21 cellular contexts compared by ENCODE assay signal in the genomic region with DNA sequence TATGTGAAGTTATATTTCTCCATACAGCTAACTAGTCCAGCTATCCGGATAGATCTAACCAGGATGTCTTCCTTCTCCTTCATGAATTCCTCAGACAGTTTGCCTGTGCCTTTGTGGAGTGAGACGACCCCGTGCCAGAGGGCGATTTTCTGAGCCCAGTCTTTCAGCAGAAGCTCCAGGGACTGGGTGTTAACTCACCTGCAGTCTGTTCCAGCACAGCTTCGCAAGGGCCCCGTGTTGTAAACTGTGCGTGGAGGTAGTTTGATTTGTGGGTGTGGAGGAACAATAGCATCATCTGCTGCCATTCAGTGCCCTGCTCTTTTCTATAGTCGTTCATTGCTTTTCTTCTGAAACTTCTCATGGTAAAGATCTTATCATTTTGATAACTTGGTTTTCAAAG.
"Had no signal": no experiment of that assay in that cellular context is flagged by ENCODE, and none has a peak within 500 bp of the region (broad histone marks: within the 10 kb centered on the region; RNA-seq: fewer than 3 reads in every experiment).

No MANE protein-coding gene starts in this region.

- H3K4me1 ChIP-seq: breast epithelium had no signal

- H3K27ac ChIP-seq: ascending aorta, breast epithelium, neutrophil, parathyroid adenoma, thoracic aorta had no signal

- H3K9me3 ChIP-seq: ascending aorta, breast epithelium, neutrophil, thoracic aorta had no signal

- H3K36me3 ChIP-seq: breast epithelium, thoracic aorta had no signal

- H3K9ac ChIP-seq: parathyroid adenoma had no signal

- H3K4me3 Mint-ChIP-seq: activated CD4-positive, alpha-beta T cell treated with anti-CD3 and anti-CD28 coated beads, Interleukin-2, amount 10 ng/mL, durations not matched to agents 7 days and 5 days; activated CD8-positive, alpha-beta T cell treated with anti-CD3 and anti-CD28 coated beads, Interleukin-2, amount 10 ng/mL, durations not matched to agents 7 days and 5 days; activated naive CD4-positive, alpha-beta T cell treated with anti-CD3 and anti-CD28 coated beads for 36 hours; activated T-cell treated with anti-CD3 and anti-CD28 coated beads, Interleukin-2, amount 50 U/mL, for 24 hours; natural killer cell; stimulated activated memory B cell treated with anti-CD40 and anti-IgM and Interleukin-4, amounts not matched to agents 10 μg/mL and 1 μg/mL and 100 μg/mL, for 72 hours; T-cell had no signal

- H3K27me3 ChIP-seq: ascending aorta, breast epithelium, neutrophil had no signal

- ATAC-seq: activated CD4-positive, CD25-positive, alpha-beta regulatory T cell treated with anti-CD3 and anti-CD28 coated beads, Interleukin-2, amount 50 U/mL, for 24 hours; activated CD8-positive, alpha-beta T cell treated with anti-CD3 and anti-CD28 coated beads, Interleukin-2, amount 10 ng/mL, durations not matched to agents 7 days and 5 days; esophagus mucosa; left ventricle myocardium superior; natural killer cell; sciatic nerve; SK-N-SH treated with all-trans-retinoic acid at 6 μM for 48 hours; stimulated activated memory B cell treated with anti-CD40 and anti-IgM and Interleukin-4, amounts not matched to agents 10 μg/mL and 1 μg/mL and 100 μg/mL, for 72 hours; T-cell had no signal

- H3K27ac Mint-ChIP-seq: activated CD4-positive, alpha-beta T cell treated with anti-CD3 and anti-CD28 coated beads, Interleukin-2, amount 10 ng/mL, durations not matched to agents 7 days and 5 days; activated CD8-positive, alpha-beta T cell treated with anti-CD3 and anti-CD28 coated beads, Interleukin-2, amount 10 ng/mL, durations not matched to agents 7 days and 5 days; activated naive CD4-positive, alpha-beta T cell treated with anti-CD3 and anti-CD28 coated beads for 36 hours; activated T-cell treated with anti-CD3 and anti-CD28 coated beads, Interleukin-2, amount 50 U/mL, for 24 hours; activated T-helper 2 cell treated with anti-CD3 and anti-CD28 coated beads, Interferon-gamma antibody, Interleukin-2, Interleukin-4, amounts not matched to agents 10 μg/mL and 5 μg/mL and 100 μg/mL, durations not matched to agents 14 hours and 24 hours and 36 hours; natural killer cell; stimulated activated memory B cell treated with anti-CD40 and anti-IgM and Interleukin-4, amounts not matched to agents 10 μg/mL and 1 μg/mL and 100 μg/mL, for 72 hours; T-cell had no signal

- H3K4me3 ChIP-seq: ascending aorta, breast epithelium, thoracic aorta had no signal

- H3K27me3 Mint-ChIP-seq: activated T-cell treated with anti-CD3 and anti-CD28 coated beads, Interleukin-2, amount 50 U/mL, for 24 hours; stimulated activated memory B cell treated with anti-CD40 and anti-IgM and Interleukin-4, amounts not matched to agents 10 μg/mL and 1 μg/mL and 100 μg/mL, for 72 hours; T-cell had no signal

- H3K36me3 Mint-ChIP-seq: natural killer cell, T-cell had no signal

- DNase-seq: activated CD4-positive, alpha-beta T cell treated with anti-CD3 and anti-CD28 coated beads, Interleukin-2, amount 10 ng/mL, durations not matched to agents 7 days and 5 days; activated CD8-positive, alpha-beta T cell treated with anti-CD3 and anti-CD28 coated beads, Interleukin-2, amount 10 ng/mL, durations not matched to agents 7 days and 5 days; activated naive CD4-positive, alpha-beta T cell treated with anti-CD3 and anti-CD28 coated beads for 36 hours; activated T-cell treated with anti-CD3 and anti-CD28 coated beads, Interleukin-2, amount 50 U/mL, for 24 hours; cerebellar nuclear complex; effector CD8-positive, alpha-beta T cell; left ventricle myocardium superior; natural killer cell; stimulated activated CD4-positive, alpha-beta T cell treated with anti-CD3 and anti-CD28 coated beads, Interleukin-4, amount 100 ng/mL, for 4 hours; T-cell had no signal

- H3K9me3 Mint-ChIP-seq: activated T-cell treated with anti-CD3 and anti-CD28 coated beads, Interleukin-2, amount 50 U/mL, for 24 hours; activated T-helper 2 cell treated with anti-CD3 and anti-CD28 coated beads, Interferon-gamma antibody, Interleukin-2, Interleukin-4, amounts not matched to agents 10 μg/mL and 5 μg/mL and 100 μg/mL, durations not matched to agents 14 hours and 24 hours and 36 hours; natural killer cell; stimulated activated memory B cell treated with anti-CD40 and anti-IgM and Interleukin-4, amounts not matched to agents 10 μg/mL and 1 μg/mL and 100 μg/mL, for 72 hours; T-cell had no signal
